Comparison of ENCODE assay signal across 26 cellular contexts in genomic region chr1:84930831-84931230, GRCh38.
"Had no signal": no experiment of that assay in that cellular context is flagged by ENCODE, and none has a peak within 500 bp of the region (broad histone marks: within the 10 kb centered on the region; RNA-seq: fewer than 3 reads in every experiment).

No MANE protein-coding gene starts in this region.

- H3K4me3 ChIP-seq: Peyer's patch had no signal

- H3K36me3 ChIP-seq: brain microvascular endothelial cell, Peyer's patch had no signal

- ATAC-seq: activated CD8-positive, alpha-beta memory T cell treated with anti-CD3 and anti-CD28 coated beads, Interleukin-2, amount 10 ng/mL, durations not matched to agents 7 days and 5 days had no signal

- DNase-seq: activated B cell treated with CpG ODN at 0.5 μM for 24 hours; activated CD4-positive, alpha-beta T cell treated with anti-CD3 and anti-CD28 coated beads for 1 hour; activated CD4-positive, alpha-beta T cell treated with anti-CD3 and anti-CD28 coated beads, Interleukin-2, amount 10 ng/mL, durations not matched to agents 24 days and 14 days; activated CD4-positive, alpha-beta T cell treated with anti-CD3 and anti-CD28 coated beads, Interleukin-2, amount 50 U/mL, for 48 hours; activated CD8-positive, alpha-beta memory T cell treated with anti-CD3 and anti-CD28 coated beads, Interleukin-2, amount 10 ng/mL, durations not matched to agents 7 days and 5 days; activated effector memory CD4-positive, alpha-beta T cell treated with anti-CD3 and anti-CD28 coated beads, Interleukin-2, amount 50 U/mL, for 16 hours; activated naive CD4-positive, alpha-beta T cell treated with Interleukin-2 at 50 U/mL for 16 hours; activated T-cell treated with anti-CD3 and anti-CD28 coated beads, Interleukin-2, amount 50 U/mL, for 24 hours; brain microvascular endothelial cell; caudate nucleus; KG1; NCI-H1092; NCI-H1417; NCI-H1694; NCI-H2029; NCI-H2107; NCI-H2171 treated with DMSO at 0.1 percent for 48 hours; NCI-H345; NCI-H510A; NCI-H526 treated with DMSO at 0.1 percent for 48 hours; NCI-H82; NK-92 treated with Interleukin-12 subunit alpha and Interleukin-12 subunit beta, amount 100 ng/mL, for 24 hours; OCI-M1; Peyer's patch; SHP77 treated with DMSO at 0.1 percent for 48 hours; T-helper 9 cell had no signal

- H3K4me1 ChIP-seq: Peyer's patch had no signal

- H3K27ac ChIP-seq: brain microvascular endothelial cell, Peyer's patch had no signal

- H3K27me3 ChIP-seq: Peyer's patch had no signal

- H3K9me3 ChIP-seq: Peyer's patch had no signal
